ENCODE assay signal across 1 cellular context in the genomic region with DNA sequence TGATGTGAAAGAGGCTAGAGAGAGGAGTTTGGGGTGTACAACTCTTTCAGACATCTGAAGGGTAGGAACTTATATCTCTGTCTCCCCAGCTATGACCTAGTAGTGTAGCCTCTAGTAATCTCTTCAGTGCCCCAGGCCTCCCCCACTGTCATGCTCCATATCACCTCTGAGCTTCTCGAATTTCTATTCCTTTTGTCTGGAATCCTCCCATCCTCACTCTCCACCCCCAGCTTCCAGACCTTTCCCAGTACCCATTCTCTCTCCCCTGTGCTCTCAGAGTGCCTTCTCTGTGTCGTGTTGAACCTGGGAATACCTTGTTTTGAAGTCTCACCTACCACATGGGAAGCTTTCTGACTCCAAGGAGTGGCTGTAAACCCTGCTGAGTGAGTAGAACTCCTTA.
TF ChIP-seq lines count a peak whose summit lies in the region.

No MANE protein-coding gene starts in this region.

TF ChIP-seq in WTC11, 78 proteins besides CTCF, POLR2A, EP300 and RAD21 (continued from another document):
- no peak for TF ChIP-seq STAT6 (CRISPR knock-in tag; conservative IDR thresholded peaks at IDR 0.05; ENCODE audit: low read depth)
- TF ChIP-seq ESRRA (CRISPR knock-in tag; IDR thresholded peaks at IDR 0.05; ENCODE audit: borderline replicate concordance): no peak
TF ChIP-seq in WTC11: peak in this region for 2.
